16 cellular contexts compared by ENCODE assay signal in the genomic region with DNA sequence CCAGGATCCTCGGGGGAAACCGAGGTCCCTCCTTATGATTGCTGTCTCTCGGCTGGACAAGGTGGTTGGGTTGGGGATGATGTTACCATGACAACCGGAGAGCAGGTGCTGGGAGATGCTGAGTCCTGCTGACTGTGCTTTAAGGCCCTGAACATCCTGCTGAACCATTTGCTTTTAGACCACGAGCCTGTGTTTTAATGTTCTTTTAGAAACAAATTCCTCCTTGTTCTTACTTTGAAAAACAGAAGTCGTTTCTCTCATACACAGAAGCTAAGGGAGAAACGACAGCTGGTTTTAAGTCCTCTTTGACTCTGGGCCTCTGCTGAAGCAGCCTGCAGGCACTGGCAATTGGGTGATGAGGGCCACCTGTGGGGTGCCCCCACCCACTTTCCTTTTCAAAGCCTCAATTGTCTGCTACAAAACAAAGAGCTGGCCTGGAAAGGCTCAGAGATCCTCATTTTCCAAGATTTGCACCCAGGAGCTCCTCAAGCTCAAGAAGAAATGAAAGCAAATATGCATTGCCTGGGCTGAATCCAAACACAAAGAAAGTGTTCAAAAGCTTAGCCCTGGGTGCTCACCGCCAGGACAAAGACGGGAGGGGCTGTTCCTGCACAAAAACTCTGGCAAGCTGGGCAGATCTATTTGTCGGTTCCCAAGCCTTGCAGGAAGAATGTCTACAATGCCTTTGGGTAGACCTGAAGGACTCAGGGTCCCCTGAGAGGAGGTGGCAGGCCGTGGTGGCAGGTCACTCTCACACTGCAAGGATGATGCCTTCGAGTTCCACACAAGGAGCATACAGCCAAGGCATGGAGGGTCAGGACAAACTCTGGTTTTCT.
DNase-seq lines count a peak whose midpoint lies in the region; ATAC-seq and TF ChIP-seq lines count a peak whose summit lies in the region.
"Had no signal": no experiment of that assay in that cellular context is flagged by ENCODE, and none has a peak within 500 bp of the region (broad histone marks: within the 10 kb centered on the region; RNA-seq: fewer than 3 reads in every experiment).

No MANE protein-coding gene starts in this region.

- no peaks in the 10 kb centered on the region for H3K36me3 Mint-ChIP-seq in mesothelial cell of epicardium
- H3K36me3 Mint-ChIP-seq in activated T-cell treated with anti-CD3 and anti-CD28 coated beads, Interleukin-2, amount 50 U/mL, for 4 hours (ENCODE audit: insufficient read depth) = peaks cover 6% of the 10 kb centered on the region

- no peak for TF ChIP-seq CTCF in mesothelial cell of epicardium (IDR thresholded peaks at IDR 0.05; ENCODE audit: unreplicated experiment)

- no peak overlapping the region for H3K4me3 Mint-ChIP-seq in mesothelial cell of epicardium
- H3K4me3 Mint-ChIP-seq in activated T-cell treated with anti-CD3 and anti-CD28 coated beads, Interleukin-2, amount 50 U/mL, for 4 hours = no peak overlapping the region
- H3K4me3 Mint-ChIP-seq: GM23338; naive thymus-derived CD8-positive, alpha-beta T cell had no signal

- no peaks in the 10 kb centered on the region for H3K27me3 Mint-ChIP-seq in mesothelial cell of epicardium (ENCODE audit: low read depth)
- H3K27me3 Mint-ChIP-seq in activated T-cell treated with anti-CD3 and anti-CD28 coated beads, Interleukin-2, amount 50 U/mL, for 4 hours (ENCODE audit: low read depth) = no peaks in the 10 kb centered on the region
- H3K27me3 Mint-ChIP-seq: naive thymus-derived CD8-positive, alpha-beta T cell had no signal

- DNase-seq in NCI-H748 (lab: John Stamatoyannopoulos, UW; ENCODE audit: unreplicated experiment) = peak; percentile 69
- peak; percentile 35 for DNase-seq in cerebellar cortex (ENCODE audit: low spot score)
- no peak for DNase-seq in mesothelial cell of epicardium (ENCODE audit: low spot score in 2 of 2, unreplicated experiment in 2 of 2)
- DNase-seq in superior temporal gyrus (ENCODE audit: extremely low spot score) = peak; percentile 71
- no peak for DNase-seq in AG08395 (ENCODE audit: low spot score)
- DNase-seq in activated T-cell treated with anti-CD3 and anti-CD28 coated beads, Interleukin-2, amount 50 U/mL, for 4 hours = no peak
- DNase-seq: activated T-cell treated with anti-CD3 and anti-CD28 coated beads, Interleukin-2, amount 50 U/mL, for 48 hours; amniotic stem cell; naive thymus-derived CD8-positive, alpha-beta T cell; NCI-H2029; NCI-H82; SIG-M5; stimulated activated CD4-positive, alpha-beta T cell treated with anti-CD3 and anti-CD28 coated beads, Interleukin-4, amount 100 ng/mL, for 1 hour; T1000 had no signal

- H3K9me3 Mint-ChIP-seq in mesothelial cell of epicardium = no peaks in the 10 kb centered on the region
- no peaks in the 10 kb centered on the region for H3K9me3 Mint-ChIP-seq in activated T-cell treated with anti-CD3 and anti-CD28 coated beads, Interleukin-2, amount 50 U/mL, for 4 hours
- H3K9me3 Mint-ChIP-seq: GM23338; naive thymus-derived CD8-positive, alpha-beta T cell had no signal

- H3K4me1 Mint-ChIP-seq in mesothelial cell of epicardium = peaks cover 72% of the 10 kb centered on the region
- no peaks in the 10 kb centered on the region for H3K4me1 Mint-ChIP-seq in activated T-cell treated with anti-CD3 and anti-CD28 coated beads, Interleukin-2, amount 50 U/mL, for 4 hours (ENCODE audit: low read depth)
- H3K4me1 Mint-ChIP-seq: naive thymus-derived CD8-positive, alpha-beta T cell had no signal

- ATAC-seq in HG03565 (IDR thresholded peaks at IDR 0.05; ENCODE audit: unreplicated experiment) = no peak
- no peak for ATAC-seq in activated T-cell treated with anti-CD3 and anti-CD28 coated beads, Interleukin-2, amount 50 U/mL, for 4 hours
- ATAC-seq: GM23338; naive thymus-derived CD8-positive, alpha-beta T cell had no signal

- H3K27ac Mint-ChIP-seq in mesothelial cell of epicardium = peak overlapping the region; percentile 91
- H3K27ac Mint-ChIP-seq: GM23338; naive thymus-derived CD8-positive, alpha-beta T cell had no signal

Comparison
In these comparisons a context has a peak if more than half of its experiments do, and no peak if none do; other contexts are left out.
1. DNase-seq: peak in NCI-H748 (single experiment), cerebellar cortex (single experiment) and superior temporal gyrus (single experiment); none in mesothelial cell of epicardium (0 of 2), AG08395 (single experiment) and activated T-cell treated with anti-CD3 and anti-CD28 coated beads, Interleukin-2, amount 50 U/mL, for 4 hours (single experiment).